Comparison of ENCODE assay signal across 1 cellular context in the genomic region with DNA sequence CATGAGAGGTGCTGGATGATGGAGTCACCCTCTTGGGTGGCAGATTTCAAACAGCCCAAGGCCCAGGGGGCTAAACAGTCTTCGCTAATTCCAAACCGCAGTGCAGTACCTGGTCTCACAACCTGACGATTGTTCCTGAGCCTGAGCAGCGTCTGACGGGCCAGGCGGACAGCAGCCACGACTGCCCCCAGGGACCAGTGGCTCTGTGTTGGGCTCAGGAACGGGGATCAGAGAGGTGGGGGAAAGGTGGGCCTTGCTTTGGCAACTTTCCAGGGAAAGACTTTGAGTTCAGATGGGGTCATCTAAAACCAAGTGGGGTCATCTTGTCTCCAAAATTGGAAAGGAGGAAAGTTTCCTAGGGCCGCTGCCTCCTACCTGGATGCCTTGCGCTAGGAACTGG.
TF ChIP-seq lines count a peak whose summit lies in the region.

No MANE protein-coding gene starts in this region.

TF ChIP-seq in IMR-90, 13 proteins besides CTCF, POLR2A, EP300 and RAD21:
- no peak for TF ChIP-seq NFE2L2 (IDR thresholded peaks at IDR 0.05; ENCODE audit: low read depth, low read length)
